In genomic region chr9:113511047-113511521, GRCh38 we compare ENCODE assay signal across 11 cellular contexts. TPM values are rescaled to one million over a fixed set of nuclear protein-coding genes. Genes with fewer than 3 reads are reported as not detected.
DNase-seq lines count a peak whose midpoint lies in the region; ATAC-seq, FAIRE-seq and TF ChIP-seq lines count a peak whose summit lies in the region.
"Had no signal": no experiment of that assay in that cellular context is flagged by ENCODE, and none has a peak within 500 bp of the region (broad histone marks: within the 10 kb centered on the region; RNA-seq: fewer than 3 reads in every experiment).

No MANE protein-coding gene starts in this region.

- H3K36me3 Mint-ChIP-seq in activated naive CD4-positive, alpha-beta T cell treated with anti-CD3 and anti-CD28 coated beads, Interleukin-2, amount 10 ng/mL, durations not matched to agents 7 days and 5 days = no peaks in the 10 kb centered on the region
- no peaks in the 10 kb centered on the region for H3K36me3 Mint-ChIP-seq in activated naive CD4-positive, alpha-beta T cell treated with anti-CD3 and anti-CD28 coated beads for 36 hours (ENCODE audit: low read depth)
- no peaks in the 10 kb centered on the region for H3K36me3 Mint-ChIP-seq in astrocyte (ENCODE audit: low read depth, unreplicated experiment)

- no peak overlapping the region for H3K4ac ChIP-seq in trophoblast cell (ENCODE audit: low read depth, low read length)

- no peak for TF ChIP-seq POLR2A in upper lobe of left lung (IDR thresholded peaks at IDR 0.05)

- no peaks in the 10 kb centered on the region for H3K9me3 Mint-ChIP-seq in activated naive CD4-positive, alpha-beta T cell treated with anti-CD3 and anti-CD28 coated beads, Interleukin-2, amount 10 ng/mL, durations not matched to agents 7 days and 5 days
- H3K9me3 Mint-ChIP-seq in activated naive CD4-positive, alpha-beta T cell treated with anti-CD3 and anti-CD28 coated beads for 36 hours = no peaks in the 10 kb centered on the region
- no peaks in the 10 kb centered on the region for H3K9me3 Mint-ChIP-seq in astrocyte (ENCODE audit: unreplicated experiment)

- H3K27ac ChIP-seq in astrocyte (ENCODE audit: low read depth, low read length) (no peak overlapping the region), upper lobe of left lung (peak overlapping the region in 3 of 4 donors; percentile 21 to 48 (median 31)), trophoblast cell (ENCODE audit: low read depth, low read length) (no peak overlapping the region), brain microvascular endothelial cell (no peak overlapping the region)

- FAIRE-seq in astrocyte (lab: Jason Lieb, UNC) = no peak

- 51 to 83% methylated on average over 4 to 6 of the region's 6 CpGs for WGBS in upper lobe of left lung, 2 donors
- WGBS in trophoblast cell (ENCODE audit: extremely low coverage, insufficient coverage, insufficient read length) = no CpG with 5 or more reads among the region's 6 CpGs

- peaks cover 3% of the 10 kb centered on the region for H3K27me3 Mint-ChIP-seq in activated naive CD4-positive, alpha-beta T cell treated with anti-CD3 and anti-CD28 coated beads, Interleukin-2, amount 10 ng/mL, durations not matched to agents 7 days and 5 days
- peaks cover 2% of the 10 kb centered on the region for H3K27me3 Mint-ChIP-seq in activated naive CD4-positive, alpha-beta T cell treated with anti-CD3 and anti-CD28 coated beads for 36 hours (ENCODE audit: low read depth)
- H3K27me3 Mint-ChIP-seq in astrocyte (ENCODE audit: low read depth, unreplicated experiment) = peaks cover 7% of the 10 kb centered on the region

- H4K8ac ChIP-seq in trophoblast cell (ENCODE audit: low read depth, low read length) = no peak overlapping the region

- H3K9me3 ChIP-seq in astrocyte (ENCODE audit: insufficient read depth, low read depth, low read length) (no peaks in the 10 kb centered on the region), upper lobe of left lung (no peaks in the 10 kb centered on the region), trophoblast cell (ENCODE audit: insufficient read depth, low read depth, low read length) (no peaks in the 10 kb centered on the region)

- no peak for TF ChIP-seq EP300 in upper lobe of left lung (IDR thresholded peaks at IDR 0.05)

- H2AFZ ChIP-seq in astrocyte (ENCODE audit: low read depth, low read length) (no peak overlapping the region), trophoblast cell (ENCODE audit: insufficient read depth, low read length, poor library complexity) (no peak overlapping the region)

- in situ Hi-C loops in brain microvascular endothelial cell (cut with HindIII; ENCODE audit: low pct_ligation_motif_present, low sequenced_read_pairs) = no loop called here

- H3K36me3 ChIP-seq in astrocyte (ENCODE audit: insufficient read depth, low read length) (no peaks in the 10 kb centered on the region), upper lobe of left lung (peaks cover 0 to 25% (median 11%) of the 10 kb centered on the region in 4 donors), trophoblast cell (ENCODE audit: control insufficient read depth in 1 of 2, insufficient read depth in 2 of 2, low read length in 2 of 2) (peaks cover 2 to 9% of the 10 kb centered on the region in 2 experiments), brain microvascular endothelial cell (replicated peaks) (no peaks in the 10 kb centered on the region)

- peaks cover 4% of the 10 kb centered on the region for H3K79me1 ChIP-seq in trophoblast cell (ENCODE audit: low read length)

- H3K18ac ChIP-seq in trophoblast cell (ENCODE audit: low read length) = no peak overlapping the region

- H2BK12ac ChIP-seq in trophoblast cell (ENCODE audit: low read length) = no peak overlapping the region

- no peak for DNase-seq in activated naive CD4-positive, alpha-beta T cell treated with anti-CD3 and anti-CD28 coated beads, Interleukin-2, amount 10 ng/mL, durations not matched to agents 7 days and 5 days
- no peak for DNase-seq in activated naive CD4-positive, alpha-beta T cell treated with anti-CD3 and anti-CD28 coated beads for 36 hours
- DNase-seq in astrocyte (ENCODE audit: low read depth) = no peak
- peak; percentile 94 for DNase-seq in left lobe of liver (ENCODE audit: low spot score)
- no peak for DNase-seq in upper lobe of left lung
- no peak for DNase-seq in trophoblast cell
- no peak for DNase-seq in brain microvascular endothelial cell
- DNase-seq in NCI-H510A treated with DMSO at 0.1 percent for 48 hours (lab: John Stamatoyannopoulos, UW) = no peak
- DNase-seq: MV-4-11 had no signal

- H3K27me3 ChIP-seq in astrocyte (ENCODE audit: insufficient read depth, low read length) (no peaks in the 10 kb centered on the region), upper lobe of left lung (no peaks in the 10 kb centered on the region), trophoblast cell (ENCODE audit: insufficient read depth, low read length) (no peaks in the 10 kb centered on the region), brain microvascular endothelial cell (replicated peaks) (no peaks in the 10 kb centered on the region)

- H3K79me2 ChIP-seq in astrocyte (ENCODE audit: insufficient read depth, low read length) = no peaks in the 10 kb centered on the region
- no peaks in the 10 kb centered on the region for H3K79me2 ChIP-seq in trophoblast cell (ENCODE audit: control insufficient read depth, insufficient read depth, low read length, poor library complexity)

- H3K4me1 ChIP-seq in astrocyte (ENCODE audit: insufficient read depth, low read length) (peaks cover 10% of the 10 kb centered on the region), upper lobe of left lung (peaks cover 3 to 39% (median 24%) of the 10 kb centered on the region in 4 donors), trophoblast cell (ENCODE audit: control insufficient read depth in 1 of 2, insufficient read depth in 2 of 2, low read length in 2 of 2) (peaks cover 0 to 10% of the 10 kb centered on the region in 2 experiments)

- H2BK5ac ChIP-seq in trophoblast cell (ENCODE audit: low read depth, low read length, poor library complexity) = no peak overlapping the region

- H4K91ac ChIP-seq in trophoblast cell (ENCODE audit: low read depth, low read length) = no peak overlapping the region

- peaks cover 53% of the 10 kb centered on the region for H3K4me1 Mint-ChIP-seq in activated naive CD4-positive, alpha-beta T cell treated with anti-CD3 and anti-CD28 coated beads, Interleukin-2, amount 10 ng/mL, durations not matched to agents 7 days and 5 days
- H3K4me1 Mint-ChIP-seq in activated naive CD4-positive, alpha-beta T cell treated with anti-CD3 and anti-CD28 coated beads for 36 hours (ENCODE audit: low read depth) = peaks cover 44% of the 10 kb centered on the region
- H3K4me1 Mint-ChIP-seq in astrocyte (ENCODE audit: low read depth, unreplicated experiment) = peaks cover 14% of the 10 kb centered on the region

- H3K4me3 Mint-ChIP-seq in activated naive CD4-positive, alpha-beta T cell treated with anti-CD3 and anti-CD28 coated beads, Interleukin-2, amount 10 ng/mL, durations not matched to agents 7 days and 5 days = no peak overlapping the region
- H3K4me3 Mint-ChIP-seq in activated naive CD4-positive, alpha-beta T cell treated with anti-CD3 and anti-CD28 coated beads for 36 hours = no peak overlapping the region
- H3K4me3 Mint-ChIP-seq in astrocyte (ENCODE audit: unreplicated experiment) = no peak overlapping the region

- peak overlapping the region; percentile 96 for H3K27ac Mint-ChIP-seq in activated naive CD4-positive, alpha-beta T cell treated with anti-CD3 and anti-CD28 coated beads, Interleukin-2, amount 10 ng/mL, durations not matched to agents 7 days and 5 days
- H3K27ac Mint-ChIP-seq in activated naive CD4-positive, alpha-beta T cell treated with anti-CD3 and anti-CD28 coated beads for 36 hours = no peak overlapping the region
- H3K27ac Mint-ChIP-seq in astrocyte (ENCODE audit: unreplicated experiment) = peak overlapping the region; percentile 26

- CTCF ChIA-PET in activated naive CD4-positive, alpha-beta T cell treated with anti-CD3 and anti-CD28 coated beads, Interleukin-2, amount 10 ng/mL, durations not matched to agents 7 days and 5 days (lab: Charles Lee) = interaction anchor here (3.4 kb wide), 1 partner anchor 68 kb away, joined by 19 read pairs; no protein-coding TSS in a partner anchor
- CTCF ChIA-PET in activated naive CD4-positive, alpha-beta T cell treated with anti-CD3 and anti-CD28 coated beads for 36 hours (lab: Charles Lee) = interaction anchor here (1.1 to 1.8 kb wide), 2 partner anchors 14 to 68 kb away, joined by 4 to 13 read pairs; no protein-coding TSS in a partner anchor

- H3K9ac ChIP-seq in astrocyte (ENCODE audit: low read length) (no peak overlapping the region), trophoblast cell (ENCODE audit: low read length) (no peak overlapping the region)

- TF ChIP-seq CTCF in astrocyte (IDR thresholded peaks at IDR 0.05; ENCODE audit: insufficient read depth, low read depth, low read length) = no peak
- TF ChIP-seq CTCF in upper lobe of left lung (IDR thresholded peaks at IDR 0.05) = no peak
- no peak for TF ChIP-seq CTCF in brain microvascular endothelial cell (IDR thresholded peaks at IDR 0.05; ENCODE audit: low read depth, low read length, missing control alignments)

- H4K12ac ChIP-seq in trophoblast cell (ENCODE audit: low read depth, low read length) = no peak overlapping the region

- no peak overlapping the region for H2AK5ac ChIP-seq in trophoblast cell (ENCODE audit: low read length)

- no peak overlapping the region for H3K23ac ChIP-seq in trophoblast cell (ENCODE audit: low read length)

- H3K14ac ChIP-seq in trophoblast cell (ENCODE audit: low read length) = no peak overlapping the region

- no peak overlapping the region for H3K4me3 ChIP-seq in astrocyte (ENCODE audit: insufficient read depth, low read depth, low read length)
- no peak overlapping the region for H3K4me3 ChIP-seq in upper lobe of left lung
- H3K4me3 ChIP-seq in trophoblast cell (ENCODE audit: low read depth, low read length) = no peak overlapping the region
- H3K4me3 ChIP-seq in brain microvascular endothelial cell (ENCODE audit: low read depth, low read length) = no peak overlapping the region

- H2BK120ac ChIP-seq in trophoblast cell (ENCODE audit: insufficient read depth, low read length, poor library complexity) = no peak overlapping the region

- intact Hi-C loops in activated naive CD4-positive, alpha-beta T cell treated with anti-CD3 and anti-CD28 coated beads for 36 hours (cut with micrococcal nuclease) = loop anchor here (5.0 to 10.0 kb wide), 2 partner anchors 36 to 864 kb away; no protein-coding TSS in a partner anchor

- ATAC-seq in left lobe of liver (peak; percentile 93), upper lobe of left lung (ENCODE audit: low FRiP score in 2 of 2) (no peak)
- ATAC-seq: Panc1, sciatic nerve had no signal

- H4K20me1 ChIP-seq in astrocyte (ENCODE audit: insufficient read depth, low read length) = no peaks in the 10 kb centered on the region

- H3K4me2 ChIP-seq in astrocyte (ENCODE audit: low read length) (no peak overlapping the region), trophoblast cell (ENCODE audit: low read length) (no peak overlapping the region)

RNA-seq across cellular contexts. Expression of gene RGS3, which starts 47.6 kb away (rescaled TPM):
- total RNA-seq in activated naive CD4-positive, alpha-beta T cell treated with anti-CD3 and anti-CD28 coated beads for 36 hours = 10 to 100 TPM; 11.9 to 12.6 TPM
- total RNA-seq in astrocyte (92.5 and 106 TPM in 2 replicates), left lobe of liver (19.5 TPM), upper lobe of left lung (10 to 100 TPM; 60.3 to 93.2 (median 72.6) TPM)
- 97.8 and 100 TPM in 2 replicates for polyA plus RNA-seq in trophoblast cell (2013)

Comparison
In these comparisons a context has a peak if more than half of its experiments do, and no peak if none do; other contexts are left out.
1. H3K27ac ChIP-seq: peak in upper lobe of left lung (3 of 4); none in astrocyte (single experiment), trophoblast cell (single experiment) and brain microvascular endothelial cell (single experiment).